Comparison of ENCODE assay signal across 1 cellular context in the genomic region with DNA sequence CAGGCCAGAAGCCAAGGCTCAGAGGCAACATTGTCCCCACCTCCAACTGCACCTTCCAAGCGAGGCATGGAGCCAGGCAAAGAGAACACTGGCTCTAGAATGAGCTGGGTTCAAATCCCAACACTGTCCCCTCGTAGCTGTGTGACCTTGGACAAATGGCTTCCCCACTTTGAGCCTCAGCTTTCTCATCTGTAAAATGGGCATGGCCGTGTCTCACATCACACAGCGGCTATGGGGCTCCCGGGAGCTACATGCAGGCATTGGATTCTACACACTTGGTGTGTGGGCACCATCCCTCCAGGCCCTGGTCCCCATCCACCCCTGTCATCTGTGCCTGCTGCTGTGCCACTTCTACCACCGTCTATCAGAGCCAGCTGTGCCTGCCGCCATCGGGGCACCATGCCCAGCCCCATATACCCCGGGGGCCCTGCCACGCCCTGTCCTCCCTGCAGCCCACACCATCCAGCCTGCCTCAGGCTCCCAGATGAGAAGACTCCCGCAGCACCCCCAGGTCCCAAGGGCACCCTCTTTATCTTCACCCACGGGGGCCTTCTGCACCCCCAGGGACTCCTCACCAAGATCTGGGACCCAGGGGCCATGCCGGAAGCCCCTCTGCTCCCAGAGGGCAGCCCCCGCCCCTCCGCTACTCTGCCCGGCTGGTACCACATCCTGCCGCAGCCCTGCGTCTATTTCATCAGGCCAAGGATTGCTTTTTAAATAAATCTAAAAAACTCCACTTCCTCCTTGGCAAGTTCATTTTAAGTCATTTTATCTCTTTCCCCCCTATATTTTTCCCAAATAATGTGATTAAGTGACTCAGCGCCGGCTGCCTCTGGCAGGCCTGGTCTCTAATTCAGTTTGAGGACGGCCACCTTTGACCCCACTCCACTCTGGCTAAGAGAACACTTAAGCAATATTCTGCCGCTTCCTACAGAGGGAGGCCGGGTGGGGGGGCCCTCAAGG.
TF ChIP-seq lines count a peak whose summit lies in the region.

No MANE protein-coding gene starts in this region.

TF ChIP-seq in GM23338, 12 proteins besides CTCF, POLR2A, EP300 and RAD21 (continued from another document):
- TF ChIP-seq, protein P1, sequence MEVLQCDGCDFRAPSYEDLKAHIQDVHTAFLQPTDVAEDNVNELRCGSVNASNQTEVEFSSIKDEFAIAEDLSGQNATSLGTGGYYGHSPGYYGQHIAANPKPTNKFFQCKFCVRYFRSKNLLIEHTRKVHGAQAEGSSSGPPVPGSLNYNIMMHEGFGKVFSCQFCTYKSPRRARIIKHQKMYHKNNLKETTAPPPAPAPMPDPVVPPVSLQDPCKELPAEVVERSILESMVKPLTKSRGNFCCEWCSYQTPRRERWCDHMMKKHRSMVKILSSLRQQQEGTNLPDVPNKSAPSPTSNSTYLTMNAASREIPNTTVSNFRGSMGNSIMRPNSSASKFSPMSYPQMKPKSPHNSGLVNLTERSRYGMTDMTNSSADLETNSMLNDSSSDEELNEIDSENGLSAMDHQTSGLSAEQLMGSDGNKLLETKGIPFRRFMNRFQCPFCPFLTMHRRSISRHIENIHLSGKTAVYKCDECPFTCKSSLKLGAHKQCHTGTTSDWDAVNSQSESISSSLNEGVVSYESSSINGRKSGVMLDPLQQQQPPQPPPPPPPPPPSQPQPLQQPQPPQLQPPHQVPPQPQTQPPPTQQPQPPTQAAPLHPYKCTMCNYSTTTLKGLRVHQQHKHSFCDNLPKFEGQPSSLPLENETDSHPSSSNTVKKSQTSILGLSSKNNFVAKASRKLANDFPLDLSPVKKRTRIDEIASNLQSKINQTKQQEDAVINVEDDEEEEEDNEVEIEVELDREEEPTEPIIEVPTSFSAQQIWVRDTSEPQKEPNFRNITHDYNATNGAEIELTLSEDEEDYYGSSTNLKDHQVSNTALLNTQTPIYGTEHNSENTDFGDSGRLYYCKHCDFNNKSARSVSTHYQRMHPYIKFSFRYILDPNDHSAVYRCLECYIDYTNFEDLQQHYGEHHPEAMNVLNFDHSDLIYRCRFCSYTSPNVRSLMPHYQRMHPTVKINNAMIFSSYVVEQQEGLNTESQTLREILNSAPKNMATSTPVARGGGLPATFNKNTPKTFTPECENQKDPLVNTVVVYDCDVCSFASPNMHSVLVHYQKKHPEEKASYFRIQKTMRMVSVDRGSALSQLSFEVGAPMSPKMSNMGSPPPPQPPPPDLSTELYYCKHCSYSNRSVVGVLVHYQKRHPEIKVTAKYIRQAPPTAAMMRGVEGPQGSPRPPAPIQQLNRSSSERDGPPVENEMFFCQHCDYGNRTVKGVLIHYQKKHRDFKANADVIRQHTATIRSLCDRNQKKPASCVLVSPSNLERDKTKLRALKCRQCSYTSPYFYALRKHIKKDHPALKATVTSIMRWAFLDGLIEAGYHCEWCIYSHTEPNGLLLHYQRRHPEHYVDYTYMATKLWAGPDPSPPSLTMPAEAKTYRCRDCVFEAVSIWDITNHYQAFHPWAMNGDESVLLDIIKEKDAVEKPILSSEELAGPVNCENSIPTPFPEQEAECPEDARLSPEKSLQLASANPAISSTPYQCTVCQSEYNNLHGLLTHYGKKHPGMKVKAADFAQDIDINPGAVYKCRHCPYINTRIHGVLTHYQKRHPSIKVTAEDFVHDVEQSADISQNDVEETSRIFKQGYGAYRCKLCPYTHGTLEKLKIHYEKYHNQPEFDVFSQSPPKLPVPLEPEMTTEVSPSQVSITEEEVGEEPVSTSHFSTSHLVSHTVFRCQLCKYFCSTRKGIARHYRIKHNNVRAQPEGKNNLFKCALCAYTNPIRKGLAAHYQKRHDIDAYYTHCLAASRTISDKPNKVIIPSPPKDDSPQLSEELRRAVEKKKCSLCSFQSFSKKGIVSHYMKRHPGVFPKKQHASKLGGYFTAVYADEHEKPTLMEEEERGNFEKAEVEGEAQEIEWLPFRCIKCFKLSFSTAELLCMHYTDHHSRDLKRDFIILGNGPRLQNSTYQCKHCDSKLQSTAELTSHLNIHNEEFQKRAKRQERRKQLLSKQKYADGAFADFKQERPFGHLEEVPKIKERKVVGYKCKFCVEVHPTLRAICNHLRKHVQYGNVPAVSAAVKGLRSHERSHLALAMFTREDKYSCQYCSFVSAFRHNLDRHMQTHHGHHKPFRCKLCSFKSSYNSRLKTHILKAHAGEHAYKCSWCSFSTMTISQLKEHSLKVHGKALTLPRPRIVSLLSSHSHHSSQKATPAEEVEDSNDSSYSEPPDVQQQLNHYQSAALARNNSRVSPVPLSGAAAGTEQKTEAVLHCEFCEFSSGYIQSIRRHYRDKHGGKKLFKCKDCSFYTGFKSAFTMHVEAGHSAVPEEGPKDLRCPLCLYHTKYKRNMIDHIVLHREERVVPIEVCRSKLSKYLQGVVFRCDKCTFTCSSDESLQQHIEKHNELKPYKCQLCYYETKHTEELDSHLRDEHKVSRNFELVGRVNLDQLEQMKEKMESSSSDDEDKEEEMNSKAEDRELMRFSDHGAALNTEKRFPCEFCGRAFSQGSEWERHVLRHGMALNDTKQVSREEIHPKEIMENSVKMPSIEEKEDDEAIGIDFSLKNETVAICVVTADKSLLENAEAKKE (CRISPR knock-in tag; IDR thresholded peaks at IDR 0.05) = no peak
- TF ChIP-seq, protein P2, sequence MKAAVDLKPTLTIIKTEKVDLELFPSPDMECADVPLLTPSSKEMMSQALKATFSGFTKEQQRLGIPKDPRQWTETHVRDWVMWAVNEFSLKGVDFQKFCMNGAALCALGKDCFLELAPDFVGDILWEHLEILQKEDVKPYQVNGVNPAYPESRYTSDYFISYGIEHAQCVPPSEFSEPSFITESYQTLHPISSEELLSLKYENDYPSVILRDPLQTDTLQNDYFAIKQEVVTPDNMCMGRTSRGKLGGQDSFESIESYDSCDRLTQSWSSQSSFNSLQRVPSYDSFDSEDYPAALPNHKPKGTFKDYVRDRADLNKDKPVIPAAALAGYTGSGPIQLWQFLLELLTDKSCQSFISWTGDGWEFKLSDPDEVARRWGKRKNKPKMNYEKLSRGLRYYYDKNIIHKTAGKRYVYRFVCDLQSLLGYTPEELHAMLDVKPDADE (IDR thresholded peaks at IDR 0.05) = no peak
- TF ChIP-seq EZH2 (IDR thresholded peaks at IDR 0.05; ENCODE audit: low read depth, unreplicated experiment) = no peak
- TF ChIP-seq ZNF114 (CRISPR knock-in tag; IDR thresholded peaks at IDR 0.05) = no peak
